Comparison of ENCODE assay signal across 7 cellular contexts in the genomic region with DNA sequence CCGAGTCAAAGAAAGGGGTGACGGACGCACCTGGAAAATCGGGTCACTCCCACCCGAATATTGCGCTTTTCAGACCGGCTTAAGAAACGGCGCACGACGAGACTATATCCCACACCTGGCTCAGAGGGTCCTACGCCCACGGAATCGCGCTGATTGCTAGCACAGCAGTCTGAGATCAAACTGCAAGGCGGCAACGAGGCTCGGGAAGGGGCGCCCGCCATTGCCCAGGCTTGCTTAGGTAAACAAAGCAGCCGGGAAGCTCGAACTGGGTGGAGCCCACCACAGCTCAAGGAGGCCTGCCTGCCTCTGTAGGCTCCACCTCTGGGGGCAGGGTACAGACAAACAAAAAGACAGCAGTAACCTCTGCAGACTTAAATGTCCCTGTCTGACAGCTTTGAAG. TPM values are rescaled to one million over a fixed set of nuclear protein-coding genes. Genes with fewer than 3 reads are reported as not detected.
"Had no signal": no experiment of that assay in that cellular context is flagged by ENCODE, and none has a peak within 500 bp of the region (broad histone marks: within the 10 kb centered on the region; RNA-seq: fewer than 3 reads in every experiment).

No MANE protein-coding gene starts in this region.

RNA-seq across cellular contexts. Expression of a gene that starts 51.6 kb away (rescaled TPM):
- total RNA-seq: activated CD4-positive, alpha-beta memory T cell treated with anti-CD3 and anti-CD28 coated beads, Interleukin-2, amount 10 ng/mL, durations not matched to agents 7 days and 5 days; activated CD4-positive, alpha-beta T cell treated with anti-CD3 and anti-CD28 coated beads for 36 hours; activated CD4-positive, alpha-beta T cell treated with anti-CD3 and anti-CD28 coated beads, Interleukin-2, amount 10 ng/mL, durations not matched to agents 7 days and 5 days; activated CD8-positive, alpha-beta memory T cell treated with anti-CD3 and anti-CD28 coated beads, Interleukin-2, amount 10 ng/mL, durations not matched to agents 7 days and 5 days; activated CD8-positive, alpha-beta T cell treated with anti-CD3 and anti-CD28 coated beads, Interleukin-2, amount 10 ng/mL, durations not matched to agents 7 days and 5 days; activated naive CD8-positive, alpha-beta T cell treated with anti-CD3 and anti-CD28 coated beads, Interleukin-2, amount 10 ng/mL, durations not matched to agents 7 days and 5 days; activated T-helper 2 cell treated with anti-CD3 and anti-CD28 coated beads, Interferon-gamma antibody, Interleukin-2, Interleukin-4, amounts not matched to agents 10 μg/mL and 5 μg/mL and 100 μg/mL, durations not matched to agents 14 hours and 24 hours and 36 hours had no signal
